Comparison of ENCODE assay signal across 27 cellular contexts in the genomic region with DNA sequence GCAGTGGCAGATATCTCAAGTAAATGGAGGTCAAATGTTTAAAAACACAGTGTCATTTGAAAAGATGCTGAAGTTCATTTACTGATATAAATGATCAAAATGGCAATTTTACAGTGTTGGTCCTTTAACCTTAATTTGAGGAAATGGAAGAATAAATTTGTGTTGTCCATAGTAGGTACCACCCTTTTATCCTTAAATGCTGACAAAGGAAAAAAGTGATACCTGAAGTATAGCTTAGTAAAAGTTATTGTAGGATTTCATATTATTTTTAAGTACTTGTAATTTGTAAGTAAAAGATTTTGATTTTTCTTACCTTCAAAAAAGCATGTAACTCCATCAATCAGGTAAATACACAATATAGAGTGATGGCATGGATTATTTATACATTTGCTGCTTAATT.
"Had no signal": no experiment of that assay in that cellular context is flagged by ENCODE, and none has a peak within 500 bp of the region (broad histone marks: within the 10 kb centered on the region; RNA-seq: fewer than 3 reads in every experiment).

No MANE protein-coding gene starts in this region.

- H3K27ac ChIP-seq: stomach, suprapubic skin, testis, thoracic aorta, thyroid gland, tibial artery, tibial nerve, transverse colon, upper lobe of left lung, upper lobe of right lung, uterus, vagina had no signal

- DNase-seq: stimulated activated CD4-positive, alpha-beta T cell treated with anti-CD3 and anti-CD28 coated beads, Interleukin-2, amount 100 ng/mL, for 48 hours; stimulated activated CD4-positive, alpha-beta T cell treated with anti-CD3 and anti-CD28 coated beads, Interleukin-4, amount 100 ng/mL, for 1 hour; stimulated activated CD4-positive, alpha-beta T cell treated with anti-CD3 and anti-CD28 coated beads, Interleukin-4, amount 100 ng/mL, for 24 hours; stimulated activated CD4-positive, alpha-beta T cell treated with anti-CD3 and anti-CD28 coated beads, Interleukin-4, amount 100 ng/mL, for 4 hours; stimulated activated CD8-positive, alpha-beta memory T cell treated with anti-CD3 and anti-CD28 coated beads, Interleukin-4, amount 100 ng/mL, for 48 hours; stimulated activated naive B cell treated with anti-CD40 and anti-IgM and Interleukin-4, amounts not matched to agents 10 μg/mL and 1 μg/mL and 100 μg/mL, for 72 hours; stimulated activated naive CD4-positive, alpha-beta T cell; stimulated activated naive CD4-positive, alpha-beta T cell treated with Interleukin-2 at 50 U/mL for 16 hours; stimulated activated naive CD8-positive, alpha-beta T cell treated with anti-CD3 and anti-CD28 coated beads, Interleukin-15, amount 100 ng/mL, for 72 hours; stimulated activated naive CD8-positive, alpha-beta T cell treated with anti-CD3 and anti-CD28 coated beads, Interleukin-15, Interleukin-2, amounts not matched to agents 100 U/mL and 50 U/mL, for 24 hours; stomach; substantia nigra; testis; thyroid gland; tibial artery; transverse colon; trophoblast cell; upper lobe of left lung; upper lobe of right lung; uterus had no signal

- ATAC-seq: stimulated activated effector memory CD8-positive, alpha-beta T cell treated with anti-CD3 and anti-CD28 coated beads, Interleukin-12 subunit alpha, Interleukin-12 subunit beta, amount 100 ng/mL, for 72 hours; stimulated activated memory B cell treated with anti-CD40 and anti-IgM and Interleukin-4, amounts not matched to agents 10 μg/mL and 1 μg/mL and 100 μg/mL, for 72 hours; stimulated activated naive B cell treated with anti-CD40 and anti-IgM and Interleukin-4, amounts not matched to agents 10 μg/mL and 1 μg/mL and 100 μg/mL, for 72 hours; stimulated activated naive CD8-positive, alpha-beta T cell treated with anti-CD3 and anti-CD28 coated beads, Interleukin-15, amount 100 ng/mL, for 72 hours; stimulated activated naive CD8-positive, alpha-beta T cell treated with anti-CD3 and anti-CD28 coated beads, Interleukin-15, Interleukin-2, amounts not matched to agents 100 U/mL and 50 U/mL, for 24 hours; upper lobe of right lung had no signal

- H3K4me3 ChIP-seq: stomach, suprapubic skin, testis, thoracic aorta, thyroid gland, tibial artery, tibial nerve, transverse colon, upper lobe of left lung, upper lobe of right lung, uterus, vagina had no signal

- H3K27me3 ChIP-seq: testis, thyroid gland, tibial artery, tibial nerve, transverse colon, upper lobe of left lung, upper lobe of right lung, uterus, vagina had no signal

- H3K36me3 ChIP-seq: stomach, suprapubic skin, thoracic aorta, thyroid gland, tibial artery, tibial nerve, transverse colon, upper lobe of left lung, upper lobe of right lung, uterus, vagina had no signal

- FAIRE-seq: urothelium cell line had no signal

- H3K4me1 ChIP-seq: stomach, suprapubic skin, testis, thyroid gland, tibial artery, tibial nerve, transverse colon, upper lobe of left lung, upper lobe of right lung, uterus, vagina had no signal

- H3K9me3 ChIP-seq: testis, thyroid gland, upper lobe of left lung, upper lobe of right lung, uterus, vagina had no signal
